Comparison of ENCODE assay signal across 12 cellular contexts in genomic region chr5:69046375-69046957, GRCh38. TPM values are rescaled to one million over a fixed set of nuclear protein-coding genes. Genes with fewer than 3 reads are reported as not detected.
DNase-seq lines count a peak whose midpoint lies in the region; ATAC-seq, FAIRE-seq and TF ChIP-seq lines count a peak whose summit lies in the region.
"Had no signal": no experiment of that assay in that cellular context is flagged by ENCODE, and none has a peak within 500 bp of the region (broad histone marks: within the 10 kb centered on the region; RNA-seq: fewer than 3 reads in every experiment).

No MANE protein-coding gene starts in this region.

- no peaks in the 10 kb centered on the region for H3K4me1 ChIP-seq in GM12878 (ENCODE audit: control insufficient read depth, insufficient read depth, low read length)

- no peaks in the 10 kb centered on the region for H4K20me1 ChIP-seq in GM12878 (ENCODE audit: control insufficient read depth, insufficient read depth)

- no peak for TF ChIP-seq CTCF in GM12878 (IDR thresholded peaks at IDR 0.05 in 2 of 3, conservative IDR thresholded peaks at IDR 0.05 in 1 of 3; ENCODE audit: control insufficient read depth in 2 of 3, extremely low read depth in 1 of 3, insufficient read depth in 1 of 3, low read depth in 3 of 3, low read length in 3 of 3)

- FAIRE-seq in GM12878 (lab: Jason Lieb, UNC) = no peak

- no peaks in the 10 kb centered on the region for H3K27me3 ChIP-seq in GM12878 (replicated peaks in 1 of 2; ENCODE audit: control insufficient read depth in 2 of 2, insufficient read depth in 2 of 2, low read length in 1 of 2)

- POLR2A ChIA-PET in GM12878 (lab: Charles Lee) = interaction anchor here (0.6 to 0.7 kb wide), 2 partner anchors 173 to 280 kb away, joined by 4 read pairs; no protein-coding TSS in a partner anchor

- H3K9ac ChIP-seq in GM12878 (ENCODE audit: control insufficient read depth, insufficient read depth, low read length) = no peak overlapping the region

- no peak overlapping the region for H3K4me2 ChIP-seq in GM12878 (ENCODE audit: control insufficient read depth, insufficient read depth)
- H3K4me2 ChIP-seq: smooth muscle cell had no signal

- no peaks in the 10 kb centered on the region for H3K36me3 ChIP-seq in GM12878 (ENCODE audit: control insufficient read depth in 2 of 2, insufficient read depth in 2 of 2, low read length in 1 of 2)

- DNase-seq in DMS53 (lab: John Stamatoyannopoulos, UW) (peak; percentile 67), DMS53 treated with DMSO at 0.1 percent for 48 hours (lab: John Stamatoyannopoulos, UW; ENCODE audit: unreplicated experiment) (no peak), LHCN-M2 (ENCODE audit: low read depth) (peak; percentile 25), GM12878 (ENCODE audit: low read depth, low spot score) (no peak), mucosa of gallbladder (ENCODE audit: low spot score) (peak; percentile 52), UCSD-AML1 (lab: John Stamatoyannopoulos, UW; ENCODE audit: unreplicated experiment) (no peak), medulla oblongata (ENCODE audit: extremely low spot score) (no peak), AG08395 (ENCODE audit: low spot score) (no peak)
- DNase-seq: activated CD4-positive, alpha-beta memory T cell treated with anti-CD3 and anti-CD28 coated beads, Interleukin-2, amount 10 ng/mL, durations not matched to agents 7 days and 5 days; activated naive CD8-positive, alpha-beta T cell treated with anti-CD3 and anti-CD28 coated beads for 36 hours had no signal

- CTCF ChIA-PET in GM12878 (lab: Yijun Ruan, JAX) = interaction anchor here (0.9 kb wide), 1 partner anchor 47 kb away, joined by 3 read pairs; the partner anchor contains the start of gene SLC30A5

- no peak for TF ChIP-seq RAD21 in GM12878 (IDR thresholded peaks at IDR 0.05; ENCODE audit: insufficient read depth, low read depth, low read length)

- WGBS in GM12878 (ENCODE audit: insufficient coverage, insufficient replicate concordance, low lambda C conversion rate, missing lambda C conversion rate) = 84% methylated on average over 8 of the region's 8 CpGs

- H2AFZ ChIP-seq in GM12878 (ENCODE audit: control insufficient read depth, low read depth, low read length) = peak overlapping the region; percentile 1

- SMC1A ChIA-PET in GM12878 (lab: Charles Lee; ENCODE audit: uncharacterized antibody, unreplicated experiment) = no interaction called here

- ATAC-seq in GM12878 = no peak

- H3K9me3 ChIP-seq in GM12878 (replicated peaks; ENCODE audit: control insufficient read depth, insufficient read depth, low read length) = no peaks in the 10 kb centered on the region; the same call in 2 of the 3 replicates

- H3K79me2 ChIP-seq in GM12878 (ENCODE audit: control insufficient read depth, insufficient read depth, low read length) = no peaks in the 10 kb centered on the region

- no peak for TF ChIP-seq POLR2A in GM12878 (IDR thresholded peaks at IDR 0.05; ENCODE audit: low read depth, low read length)

- in situ Hi-C loops in GM12878 (cut with MboI) = no loop called here

- H3K27ac ChIP-seq in GM12878 (ENCODE audit: control insufficient read depth, insufficient read depth) = no peak overlapping the region
- H3K27ac ChIP-seq: 22Rv1 had no signal

- intact Hi-C loops in GM12878 (cut with micrococcal nuclease; ENCODE audit: unreplicated experiment) = no loop called here

- RAD21 ChIA-PET in GM12878 (lab: Charles Lee; ENCODE audit: unreplicated experiment) = no interaction called here

- TF ChIP-seq EP300 in GM12878 (IDR thresholded peaks at IDR 0.05; ENCODE audit: borderline replicate concordance in 1 of 2, control insufficient read depth in 1 of 2, low read depth in 2 of 2, low read length in 2 of 2) = no peak

- no TSS peak for BruUV-seq in GM12878 (replicated peaks; lab: Mats Ljungman, UMichigan)

- H3K4me3 ChIP-seq in GM12878 = no peak overlapping the region
- H3K4me3 ChIP-seq: smooth muscle cell had no signal

TF ChIP-seq in GM12878, 131 proteins besides CTCF, POLR2A, EP300 and RAD21:
- TF ChIP-seq TCF12 (IDR thresholded peaks at IDR 0.05; ENCODE audit: low read depth, low read length) (no peak), BACH1 (IDR thresholded peaks at IDR 0.05; ENCODE audit: borderline replicate concordance) (0 out of 2 replicates have a peak, but pooled peaks have one; percentile 28), NRF1 (conservative IDR thresholded peaks at IDR 0.05; ENCODE audit: low read depth, low read length) (no peak), ZSCAN29 (IDR thresholded peaks at IDR 0.05) (no peak), WRNIP1 (IDR thresholded peaks at IDR 0.05; ENCODE audit: borderline replicate concordance, low read depth, low read length) (no peak), FOS (IDR thresholded peaks at IDR 0.05; ENCODE audit: borderline replicate concordance, extremely low read depth, insufficient read length) (no peak)
- TF ChIP-seq, protein P1, sequence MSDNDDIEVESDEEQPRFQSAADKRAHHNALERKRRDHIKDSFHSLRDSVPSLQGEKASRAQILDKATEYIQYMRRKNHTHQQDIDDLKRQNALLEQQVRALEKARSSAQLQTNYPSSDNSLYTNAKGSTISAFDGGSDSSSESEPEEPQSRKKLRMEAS (IDR thresholded peaks at IDR 0.05; ENCODE audit: low read depth, low read length) = no peak

RNA-seq across cellular contexts. Expression of gene SLC30A5, which starts 47.3 kb away (rescaled TPM):
- 42.9 and 53.7 TPM in 2 replicates for total RNA-seq in LHCN-M2 (2014; rRNA removed)
- polyA plus RNA-seq in LHCN-M2 (2012) = 16.7 TPM
- total RNA-seq in GM12878 (2013; cell fraction: nucleolus; rRNA removed) = 37.9 and 41.0 TPM in 2 replicates
- 50.1 and 60.4 TPM in 2 replicates for total RNA-seq in GM12878 (2014; rRNA removed)
- total RNA-seq in GM12878 (2014; rRNA removed; fragmentation: Illumina TruSeq; extraction: Trizol) = 38.5 and 45.1 TPM in 2 replicates
- 25.5 and 32.2 TPM in 2 replicates for total RNA-seq in GM12878 (2021)
- 13.6 TPM for polyA plus RNA-seq in GM12878 (2011; ENCODE audit: low read depth)
- 41.5 and 45.6 TPM in 2 replicates for polyA plus RNA-seq in GM12878 (2011; rRNA removed)
- polyA plus RNA-seq in GM12878 (2011; cell fraction: cytosol; rRNA removed) = 21.2 and 21.6 TPM in 2 replicates
- 21.4 and 26.0 TPM in 2 replicates for polyA plus RNA-seq in GM12878 (2011; cell fraction: nucleus; rRNA removed)
- 22.2 and 26.6 TPM in 2 replicates for polyA plus RNA-seq in GM12878 (2012)
- polyA plus RNA-seq in GM12878 (2014; fragmentation: Illumina TruSeq; extraction: Trizol) = 38.3 and 48.0 TPM in 2 replicates
- 10 to 100 TPM; 14.7 to 27.5 TPM for polyA plus RNA-seq in GM12878 (2014; fragmentation: Nextera tagmentation; extraction: Ambion mirVana)
- polyA plus RNA-seq in GM12878 (2014; rRNA removed) = 27.7 and 30.6 TPM in 2 replicates
- polyA plus RNA-seq in GM12878 (2016; fragmentation: Nextera tagmentation; extraction: Ambion mirVana) = 10 to 100 TPM; 64.5 to 67.9 TPM
- 39.9 and 59.1 TPM in 2 replicates for polyA minus RNA-seq in GM12878 (2011; rRNA and poly(A)+ RNA removed)
- polyA minus RNA-seq in GM12878 (2011; cell fraction: cytosol; rRNA and poly(A)+ RNA removed) = 21.7 and 24.7 TPM in 2 replicates
- 10.2 and 18.8 TPM in 2 replicates for polyA minus RNA-seq in GM12878 (2011; cell fraction: nucleus; rRNA and poly(A)+ RNA removed)
- total RNA-seq in mucosa of gallbladder = 60.5 TPM

Comparison
In these comparisons a context has a peak if more than half of its experiments do, and no peak if none do; other contexts are left out.
1. DNase-seq: peak in DMS53 (single experiment), LHCN-M2 (single experiment) and mucosa of gallbladder (single experiment); none in DMS53 treated with DMSO at 0.1 percent for 48 hours (single experiment), GM12878 (single experiment), UCSD-AML1 (single experiment), medulla oblongata (single experiment) and AG08395 (single experiment).